4 cellular contexts compared by ENCODE assay signal in genomic region chr22:36231051-36231450, GRCh38. TPM values are rescaled to one million over a fixed set of nuclear protein-coding genes. Genes with fewer than 3 reads are reported as not detected.
"Had no signal": no experiment of that assay in that cellular context is flagged by ENCODE, and none has a peak within 500 bp of the region (broad histone marks: within the 10 kb centered on the region; RNA-seq: fewer than 3 reads in every experiment).

No MANE protein-coding gene starts in this region.

RNA-seq across cellular contexts. Expression of gene APOL4, which starts 29.4 kb away (rescaled TPM):
- total RNA-seq: ascending aorta, epithelial cell of proximal tubule had no signal
- polyA plus RNA-seq: mammary epithelial cell; naive thymus-derived CD4-positive, alpha-beta T cell had no signal
